1 cellular context compared by ENCODE assay signal in the genomic region with DNA sequence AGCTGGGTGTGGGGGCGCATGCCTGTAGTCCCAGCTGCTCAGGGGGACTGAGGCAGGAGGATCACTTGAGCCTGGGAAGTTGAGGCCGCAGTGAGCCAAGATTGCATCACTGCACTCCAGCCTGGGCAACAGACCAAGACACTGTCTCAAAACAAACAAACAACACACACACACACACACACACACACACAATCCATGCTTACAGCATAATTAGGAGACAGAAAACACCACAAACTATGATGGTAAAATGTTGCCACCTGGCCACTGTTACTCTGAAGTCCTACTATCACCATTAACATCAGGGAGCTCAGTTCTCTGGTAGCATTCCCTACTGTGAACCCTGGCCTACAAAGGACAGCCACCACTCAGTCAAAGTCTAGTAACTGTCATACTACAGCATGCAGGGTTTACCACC.
TF ChIP-seq lines count a peak whose summit lies in the region.

No MANE protein-coding gene starts in this region.

TF ChIP-seq in HCT116, 20 proteins besides CTCF, POLR2A, EP300 and RAD21:
- TF ChIP-seq EGR1 (IDR thresholded peaks at IDR 0.05; ENCODE audit: low read depth) (no peak), CEBPB (IDR thresholded peaks at IDR 0.05; ENCODE audit: low read depth) (peak; percentile 80)
- TF ChIP-seq, protein P1, sequence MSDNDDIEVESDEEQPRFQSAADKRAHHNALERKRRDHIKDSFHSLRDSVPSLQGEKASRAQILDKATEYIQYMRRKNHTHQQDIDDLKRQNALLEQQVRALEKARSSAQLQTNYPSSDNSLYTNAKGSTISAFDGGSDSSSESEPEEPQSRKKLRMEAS (IDR thresholded peaks at IDR 0.05), result 0 out of 2 replicates have a peak, but pooled peaks have one; percentile 31
- TF ChIP-seq, protein P2, sequence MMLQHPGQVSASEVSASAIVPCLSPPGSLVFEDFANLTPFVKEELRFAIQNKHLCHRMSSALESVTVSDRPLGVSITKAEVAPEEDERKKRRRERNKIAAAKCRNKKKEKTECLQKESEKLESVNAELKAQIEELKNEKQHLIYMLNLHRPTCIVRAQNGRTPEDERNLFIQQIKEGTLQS (IDR thresholded peaks at IDR 0.05), result peak; percentile 27; the same call in 1 of the 2 replicates
